In the genomic region with DNA sequence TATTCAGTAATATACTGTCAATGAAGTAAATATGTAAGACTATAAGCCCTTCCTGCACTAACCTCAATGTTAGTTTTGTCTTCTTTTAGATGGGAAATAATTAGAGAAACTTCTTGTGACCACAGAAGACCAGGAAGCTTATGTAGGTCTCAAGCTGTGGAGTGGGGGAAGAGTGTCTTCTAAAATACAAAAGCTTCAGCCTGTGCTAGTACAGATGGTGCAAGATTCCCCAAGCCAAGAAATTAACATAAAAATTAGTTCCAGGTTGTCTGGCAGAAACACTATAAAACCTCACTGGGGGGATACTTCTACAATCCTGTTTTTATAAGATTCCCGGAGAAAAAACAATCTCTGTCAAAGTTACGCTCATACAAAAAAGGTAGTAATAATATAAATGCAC, we compare ENCODE assay signal across 15 cellular contexts.
DNase-seq lines count a peak whose midpoint lies in the region; ATAC-seq and TF ChIP-seq lines count a peak whose summit lies in the region.
"Had no signal": no experiment of that assay in that cellular context is flagged by ENCODE, and none has a peak within 500 bp of the region (broad histone marks: within the 10 kb centered on the region; RNA-seq: fewer than 3 reads in every experiment).

No MANE protein-coding gene starts in this region.

- H3K9me3 Mint-ChIP-seq in activated T-cell treated with anti-CD3 and anti-CD28 coated beads, Interleukin-2, amount 50 U/mL, for 72 hours = peaks cover 5 to 9% of the 10 kb centered on the region in 2 donors
- peaks cover 23% of the 10 kb centered on the region for H3K9me3 Mint-ChIP-seq in activated T-helper 2 cell treated with anti-CD3 and anti-CD28 coated beads, Interferon-gamma antibody, Interleukin-2, Interleukin-4, amounts not matched to agents 10 μg/mL and 5 μg/mL and 100 μg/mL, durations not matched to agents 14 hours and 24 hours and 36 hours

- H3K36me3 Mint-ChIP-seq in activated T-cell treated with anti-CD3 and anti-CD28 coated beads, Interleukin-2, amount 50 U/mL, for 72 hours (ENCODE audit: insufficient read depth in 2 of 2) = peaks cover 21 to 49% of the 10 kb centered on the region in 2 donors
- H3K36me3 Mint-ChIP-seq in activated T-helper 2 cell treated with anti-CD3 and anti-CD28 coated beads, Interferon-gamma antibody, Interleukin-2, Interleukin-4, amounts not matched to agents 10 μg/mL and 5 μg/mL and 100 μg/mL, durations not matched to agents 14 hours and 24 hours and 36 hours (ENCODE audit: low read depth) = peaks cover 72% of the 10 kb centered on the region

- H3K27me3 ChIP-seq in iPS-20b (ENCODE audit: insufficient read depth, low read length) (no peaks in the 10 kb centered on the region), transverse colon (no peaks in the 10 kb centered on the region)
- H3K27me3 ChIP-seq: heart left ventricle, left lung, ovary had no signal

- peak overlapping the region in 1 of 2 donors; percentile 44 for H3K4me3 Mint-ChIP-seq in activated T-cell treated with anti-CD3 and anti-CD28 coated beads, Interleukin-2, amount 50 U/mL, for 72 hours
- H3K4me3 Mint-ChIP-seq in activated T-helper 2 cell treated with anti-CD3 and anti-CD28 coated beads, Interferon-gamma antibody, Interleukin-2, Interleukin-4, amounts not matched to agents 10 μg/mL and 5 μg/mL and 100 μg/mL, durations not matched to agents 14 hours and 24 hours and 36 hours (ENCODE audit: low read depth) = no peak overlapping the region

- H3K4me3 ChIP-seq in iPS-20b (ENCODE audit: low read length) = no peak overlapping the region
- H3K4me3 ChIP-seq in transverse colon = no peak overlapping the region
- H3K4me3 ChIP-seq: heart left ventricle, left lung, ovary had no signal

- H3K27me3 Mint-ChIP-seq in activated T-cell treated with anti-CD3 and anti-CD28 coated beads, Interleukin-2, amount 50 U/mL, for 72 hours (ENCODE audit: low read depth) = no peaks in the 10 kb centered on the region
- no peaks in the 10 kb centered on the region for H3K27me3 Mint-ChIP-seq in activated T-helper 2 cell treated with anti-CD3 and anti-CD28 coated beads, Interferon-gamma antibody, Interleukin-2, Interleukin-4, amounts not matched to agents 10 μg/mL and 5 μg/mL and 100 μg/mL, durations not matched to agents 14 hours and 24 hours and 36 hours (ENCODE audit: low read depth)

- in situ Hi-C loops in transverse colon (cut with MboI; ENCODE audit: low pct_ligation_motif_present in 1 of 4, low pct_unique_long_range_greater_than_20kb in 1 of 4, low sequenced_read_pairs in 3 of 4) = no loop called here

- no peak overlapping the region for H3K9ac ChIP-seq in iPS-20b (ENCODE audit: low read depth, low read length)

- no peak for ATAC-seq in activated T-cell treated with anti-CD3 and anti-CD28 coated beads, Interleukin-2, amount 50 U/mL, for 72 hours (replicated peaks in 1 of 2)
- ATAC-seq in GM18511 (IDR thresholded peaks at IDR 0.05; ENCODE audit: unreplicated experiment) = no peak
- ATAC-seq: heart left ventricle, left lung had no signal

- no peak for TF ChIP-seq EP300 in transverse colon (IDR thresholded peaks at IDR 0.05; ENCODE audit: low read depth)

- H3K9me3 ChIP-seq in iPS-20b (ENCODE audit: insufficient read depth, low read depth, low read length) (peaks cover 7% of the 10 kb centered on the region; the same call in 1 of the 2 replicates), transverse colon (no peaks in the 10 kb centered on the region)
- H3K9me3 ChIP-seq: ovary had no signal

- intact Hi-C loops in activated T-helper 2 cell treated with anti-CD3 and anti-CD28 coated beads, Interferon-gamma antibody, Interleukin-2, Interleukin-4, amounts not matched to agents 10 μg/mL and 5 μg/mL and 100 μg/mL, durations not matched to agents 14 hours and 24 hours and 36 hours (cut with micrococcal nuclease) = no loop called here
- intact Hi-C loops in transverse colon (cut with DNase I; ENCODE audit: low total_unique reads) = no loop called here

- no peak for DNase-seq in activated T-cell treated with anti-CD3 and anti-CD28 coated beads, Interleukin-2, amount 50 U/mL, for 72 hours
- no peak for DNase-seq in activated T-cell treated with anti-CD3 and anti-CD28 coated beads, Interleukin-2, amount 50 U/mL, for 48 hours
- DNase-seq in activated T-helper 2 cell treated with anti-CD3 and anti-CD28 coated beads, Interferon-gamma antibody, Interleukin-2, Interleukin-4, amounts not matched to agents 10 μg/mL and 5 μg/mL and 100 μg/mL, durations not matched to agents 14 hours and 24 hours and 36 hours (ENCODE audit: low spot score) = no peak
- no peak for DNase-seq in transverse colon
- no peak for DNase-seq in NCI-H1092 (lab: John Stamatoyannopoulos, UW)
- DNase-seq in middle frontal gyrus (ENCODE audit: extremely low spot score, low spot score) = no peak
- DNase-seq: activated T-cell treated with anti-CD3 and anti-CD28 coated beads for 4 hours; heart left ventricle; left lung; NCI-H1694; ovary; stimulated activated CD4-positive, alpha-beta T cell treated with anti-CD3 and anti-CD28 coated beads, Interleukin-2, amount 100 ng/mL, for 24 hours; T-helper 9 cell had no signal

- H3K4me1 ChIP-seq in iPS-20b (ENCODE audit: insufficient read depth, low read length) = peaks cover 8% of the 10 kb centered on the region; the same call in 1 of the 2 replicates
- peaks cover 0 to 41% (median 7%) of the 10 kb centered on the region in 4 donors for H3K4me1 ChIP-seq in transverse colon

- no peak for TF ChIP-seq POLR2A in transverse colon (IDR thresholded peaks at IDR 0.05)

- 78 to 82% methylated on average over 1 to 2 of the region's 2 CpGs for WGBS in transverse colon (ENCODE audit: low coverage in 1 of 2), 2 donors

- no peak for TF ChIP-seq CTCF in transverse colon (IDR thresholded peaks at IDR 0.05)

- peak overlapping the region; percentile 47 for H3K27ac Mint-ChIP-seq in activated T-cell treated with anti-CD3 and anti-CD28 coated beads, Interleukin-2, amount 50 U/mL, for 72 hours
- peak overlapping the region; percentile 80 for H3K27ac Mint-ChIP-seq in activated T-helper 2 cell treated with anti-CD3 and anti-CD28 coated beads, Interferon-gamma antibody, Interleukin-2, Interleukin-4, amounts not matched to agents 10 μg/mL and 5 μg/mL and 100 μg/mL, durations not matched to agents 14 hours and 24 hours and 36 hours

- H3K36me3 ChIP-seq in iPS-20b (ENCODE audit: insufficient read depth, low read depth, low read length) = peaks cover 10% of the 10 kb centered on the region; the same call in 1 of the 2 replicates
- no peaks in the 10 kb centered on the region for H3K36me3 ChIP-seq in transverse colon
- H3K36me3 ChIP-seq: ovary had no signal

- H3K27ac ChIP-seq in iPS-20b (ENCODE audit: low read length) (peak overlapping the region; percentile 56), transverse colon (peak overlapping the region; percentile 55 to 72 (median 64))

- H3K4me1 Mint-ChIP-seq in activated T-cell treated with anti-CD3 and anti-CD28 coated beads, Interleukin-2, amount 50 U/mL, for 72 hours (ENCODE audit: low read depth) = peaks cover 62% of the 10 kb centered on the region
- peaks cover 46% of the 10 kb centered on the region for H3K4me1 Mint-ChIP-seq in activated T-helper 2 cell treated with anti-CD3 and anti-CD28 coated beads, Interferon-gamma antibody, Interleukin-2, Interleukin-4, amounts not matched to agents 10 μg/mL and 5 μg/mL and 100 μg/mL, durations not matched to agents 14 hours and 24 hours and 36 hours (ENCODE audit: low read depth)
